In genomic region chr9:108101410-108101809, GRCh38 we compare ENCODE assay signal across 1 cellular context.
TF ChIP-seq lines count a peak whose summit lies in the region.

No MANE protein-coding gene starts in this region.

TF ChIP-seq in K562, 482 proteins besides CTCF, POLR2A, EP300 and RAD21 (continued from another document and continues in another):
- TF ChIP-seq THAP12 (CRISPR knock-in tag; IDR thresholded peaks at IDR 0.05) (no peak), PHF8 (IDR thresholded peaks at IDR 0.05; ENCODE audit: borderline replicate concordance, low read length) (no peak), SAP30 (IDR thresholded peaks at IDR 0.05; ENCODE audit: borderline replicate concordance, insufficient read depth, low read depth, low read length, poor library complexity, severe bottlenecking) (no peak), CBFA2T3 (IDR thresholded peaks at IDR 0.05) (peak; percentile 38), SMARCB1 (IDR thresholded peaks at IDR 0.05; ENCODE audit: insufficient read length, low read depth) (no peak), MEIS2 (IDR thresholded peaks at IDR 0.05; ENCODE audit: partially characterized antibody) (peak; percentile 76), CC2D1A (IDR thresholded peaks at IDR 0.05) (no peak), C11orf30 (IDR thresholded peaks at IDR 0.05; ENCODE audit: low read depth) (no peak), CCNT2 (IDR thresholded peaks at IDR 0.05; ENCODE audit: borderline replicate concordance, extremely low read depth, insufficient read length, low read depth, low read length) (no peak), ZEB2 (IDR thresholded peaks at IDR 0.05) (no peak), NELFE (IDR thresholded peaks at IDR 0.05; ENCODE audit: insufficient read depth, insufficient read length) (no peak), ZNF444 (CRISPR knock-in tag; IDR thresholded peaks at IDR 0.05) (no peak), TBL1XR1 (IDR thresholded peaks at IDR 0.05; ENCODE audit: low read length in 2 of 2) (no peak), MCM5 (IDR thresholded peaks at IDR 0.05; ENCODE audit: low read depth) (no peak), SPI1 (IDR thresholded peaks at IDR 0.05; ENCODE audit: borderline replicate concordance, low read depth, low read length) (peak; percentile 44; the same call in 1 of the 2 replicates), RCOR1 (IDR thresholded peaks at IDR 0.05; ENCODE audit: borderline replicate concordance in 1 of 2, low read depth in 2 of 2, low read length in 2 of 2) (0 out of 4 replicates have a peak, but pooled peaks of 1 of the 2 experiments have one; percentile 6), ZBTB33 (CRISPR knock-in tag; IDR thresholded peaks at IDR 0.05) (no peak), TCF3 (CRISPR knock-in tag; IDR thresholded peaks at IDR 0.05) (peak; percentile 26; the same call in 1 of the 2 replicates), ZNF316 (IDR thresholded peaks at IDR 0.05) (peak; percentile 14; the same call in 1 of the 2 replicates), FOXP4 (CRISPR knock-in tag; IDR thresholded peaks at IDR 0.05; ENCODE audit: borderline replicate concordance) (no peak), GABPB2 (CRISPR knock-in tag; conservative IDR thresholded peaks at IDR 0.05) (no peak), HMBOX1 (IDR thresholded peaks at IDR 0.05) (peak; percentile 60; the same call in 1 of the 2 replicates), KLF13 (tag; IDR thresholded peaks at IDR 0.05; ENCODE audit: borderline replicate concordance, low read depth) (no peak), PCBP1 (IDR thresholded peaks at IDR 0.05; ENCODE audit: low read depth, low read length, poor library complexity, severe bottlenecking) (no peak), PRDM10 (IDR thresholded peaks at IDR 0.05; ENCODE audit: partially characterized antibody) (no peak), ZBED1 (IDR thresholded peaks at IDR 0.05) (no peak), CHD2 (IDR thresholded peaks at IDR 0.05; ENCODE audit: low read depth, low read length) (no peak), SMAD4 (CRISPR knock-in tag; conservative IDR thresholded peaks at IDR 0.05) (no peak), DPF2 (IDR thresholded peaks at IDR 0.05) (0 out of 2 replicates have a peak, but pooled peaks have one; percentile 44), USF2 (CRISPR knock-in tag; IDR thresholded peaks at IDR 0.05) (no peak), ZNF561 (CRISPR knock-in tag; conservative IDR thresholded peaks at IDR 0.05) (no peak), TSHZ1 (CRISPR knock-in tag; IDR thresholded peaks at IDR 0.05) (peak; percentile 65; the same call in 1 of the 2 replicates), ZNF511 (CRISPR knock-in tag; IDR thresholded peaks at IDR 0.05) (no peak), SOX6 (IDR thresholded peaks at IDR 0.05) (peak; percentile 53; the same call in 1 of the 2 replicates), NKRF (IDR thresholded peaks at IDR 0.05; ENCODE audit: borderline replicate concordance) (no peak), GTF2E2 (tag; IDR thresholded peaks at IDR 0.05) (no peak), NR1H2 (CRISPR knock-in tag; IDR thresholded peaks at IDR 0.05) (no peak), ZNF644 (tag; IDR thresholded peaks at IDR 0.05; ENCODE audit: low read depth) (no peak), PBX2 (CRISPR knock-in tag; IDR thresholded peaks at IDR 0.05; ENCODE audit: low read depth) (no peak), PBX2 (tag; conservative IDR thresholded peaks at IDR 0.05; ENCODE audit: low read depth) (peak; percentile 66)
